In genomic region chr20:44746367-44747165, GRCh38 we compare ENCODE assay signal across 8 cellular contexts. TPM values are rescaled to one million over a fixed set of nuclear protein-coding genes. Genes with fewer than 3 reads are reported as not detected.
A peak's percentile ranks its signal among the peaks of the same experiment; 100 is the strongest.
DNase-seq lines count a peak whose midpoint lies in the region; ATAC-seq and TF ChIP-seq lines count a peak whose summit lies in the region.

No MANE protein-coding gene starts in this region.

- no peaks in the 10 kb centered on the region for H3K79me1 ChIP-seq in mesendoderm (ENCODE audit: low read length)

- no peak overlapping the region for H2BK120ac ChIP-seq in mesendoderm (ENCODE audit: low read depth, low read length)

- H4K5ac ChIP-seq in mesendoderm (ENCODE audit: low read length): no peak overlapping the region

- H3K18ac ChIP-seq in mesendoderm (ENCODE audit: low read length): no peak overlapping the region

- TF ChIP-seq CTCF in GM10248 (IDR thresholded peaks at IDR 0.05; ENCODE audit: control extremely low read depth, extremely low read depth, low read depth, missing control alignments): no peak

- H3K36me3 ChIP-seq in HUES48 (ENCODE audit: control insufficient read depth, insufficient read depth, low read length) (no peaks in the 10 kb centered on the region), mesendoderm (ENCODE audit: control insufficient read depth, insufficient read depth, low read length) (no peaks in the 10 kb centered on the region)

- no peak for ATAC-seq in HG03280 (IDR thresholded peaks at IDR 0.05; ENCODE audit: unreplicated experiment)
- no peak for ATAC-seq in HG03342 (IDR thresholded peaks at IDR 0.05; ENCODE audit: unreplicated experiment)

- peak overlapping the region; percentile 65 for H3K4me3 ChIP-seq in HUES48 (ENCODE audit: low read depth, low read length)
- H3K4me3 ChIP-seq in mesendoderm (ENCODE audit: low read length): no peak overlapping the region

- CTCF ChIA-PET in GM10248 (lab: Yijun Ruan, JAX): interaction anchor here (0.6 to 3.5 kb wide), 28 partner anchors 8 to 547 kb away, joined by 3 to 40 read pairs (median 5); no protein-coding TSS in a partner anchor

- no peak overlapping the region for H2BK15ac ChIP-seq in mesendoderm (replicated peaks; ENCODE audit: low read depth)

- no peak overlapping the region for H3K4ac ChIP-seq in mesendoderm (ENCODE audit: low read depth, low read length)

- H3K79me2 ChIP-seq in mesendoderm (ENCODE audit: control insufficient read depth, insufficient read depth, low read length): no peaks in the 10 kb centered on the region

- H2AK5ac ChIP-seq in mesendoderm (ENCODE audit: low read length): no peak overlapping the region

- H3K4me1 ChIP-seq in HUES48 (ENCODE audit: control insufficient read depth, insufficient read depth, low read length): peaks cover 15% of the 10 kb centered on the region
- H3K4me1 ChIP-seq in mesendoderm (ENCODE audit: control insufficient read depth, low read depth, low read length): peaks cover 2% of the 10 kb centered on the region

- peaks cover 55% of the 10 kb centered on the region for H3K27me3 ChIP-seq in HUES48 (ENCODE audit: control insufficient read depth, insufficient read depth, low read length)
- H3K27me3 ChIP-seq in mesendoderm (ENCODE audit: insufficient read depth, low read length, poor library complexity): no peaks in the 10 kb centered on the region

- H3K56ac ChIP-seq in mesendoderm (ENCODE audit: low read length): peak overlapping the region; percentile 79

- H3K23ac ChIP-seq in mesendoderm (ENCODE audit: low read length): no peak overlapping the region

- POLR2A ChIA-PET in GM10248 (lab: Yijun Ruan, JAX): no interaction called here

- H3K9ac ChIP-seq in HUES48 (ENCODE audit: low read depth, low read length): no peak overlapping the region
- H3K9ac ChIP-seq in mesendoderm (ENCODE audit: low read length): peak overlapping the region; percentile 61

- in situ Hi-C loops in ACHN (cut with HindIII; ENCODE audit: low pct_ligation_motif_present, low pct_unique_long_range_greater_than_20kb, low sequenced_read_pairs): no loop called here

- no peaks in the 10 kb centered on the region for H3K9me3 ChIP-seq in HUES48 (ENCODE audit: control insufficient read depth, insufficient read depth, low read length)

- peak overlapping the region; percentile 65 for H3K4me2 ChIP-seq in mesendoderm (ENCODE audit: low read length)

- peak; percentile 33 for DNase-seq in ACHN
- DNase-seq in amniotic epithelial cell (ENCODE audit: low read depth): peak; percentile 38
- DNase-seq in mesendoderm: peak; percentile 74
- DNase-seq in SIG-M5 (lab: John Stamatoyannopoulos, UW): no peak
- DNase-seq in GM10248 (ENCODE audit: extremely low spot score): no peak

- H2BK5ac ChIP-seq in mesendoderm (ENCODE audit: low read length): no peak overlapping the region

- no peak overlapping the region for H4K8ac ChIP-seq in mesendoderm (ENCODE audit: low read depth, low read length)

- H3K27ac ChIP-seq in HUES48 (ENCODE audit: low read depth, low read length) (no peak overlapping the region), mesendoderm (ENCODE audit: low read depth, low read length) (no peak overlapping the region)

- WGBS in mesendoderm (ENCODE audit: extremely low coverage, insufficient coverage, low lambda C conversion rate): no CpG with 5 or more reads among the region's 12 CpGs

RNA-seq across cellular contexts. Expression of gene KCNK15, which starts 0.9 kb away (rescaled TPM):
- 0.55 TPM for polyA plus RNA-seq in mesendoderm (2013, experiment 1 of 2)
- polyA plus RNA-seq in mesendoderm (2013, experiment 2 of 2): 0.67 TPM

RNA-seq across cellular contexts. Expression of gene CCN5, which starts 31.4 kb away (rescaled TPM):
- polyA plus RNA-seq in mesendoderm (2013, experiment 1 of 2): not detected
- polyA plus RNA-seq in mesendoderm (2013, experiment 2 of 2): not detected

Comparison
In these comparisons a context has a peak if more than half of its experiments do, and no peak if none do; other contexts are left out.
1. DNase-seq: peak in ACHN (single experiment), amniotic epithelial cell (single experiment) and mesendoderm (single experiment); none in SIG-M5 (single experiment) and GM10248 (single experiment).